Comparison of ENCODE assay signal across 2 cellular contexts in the genomic region with DNA sequence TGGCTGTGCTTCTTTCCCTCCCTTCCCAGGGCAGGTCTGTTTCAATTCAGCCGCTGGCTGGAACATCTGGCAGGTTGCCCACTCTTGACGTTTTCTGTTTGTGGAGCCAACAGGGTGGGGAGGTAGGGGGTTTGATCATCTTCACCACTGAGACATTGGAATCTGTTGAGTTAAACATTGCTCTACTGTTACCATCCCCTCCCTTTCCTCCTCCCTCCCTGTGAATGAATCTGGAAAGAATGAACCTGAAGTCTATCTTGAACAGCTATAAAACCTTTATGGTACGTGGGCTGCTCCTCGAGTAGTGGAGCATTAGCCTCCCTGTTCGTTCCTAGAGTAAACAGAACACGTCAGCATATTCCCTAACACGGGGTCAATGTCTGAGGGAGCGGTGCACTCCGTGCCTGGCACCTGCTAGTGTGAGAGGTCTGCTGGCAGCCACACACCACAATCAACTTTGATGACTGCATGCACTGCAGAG.
TF ChIP-seq lines count a peak whose summit lies in the region.

No MANE protein-coding gene starts in this region.

TF ChIP-seq in A549, 52 proteins besides CTCF, POLR2A, EP300 and RAD21 (continued from another document):
- TF ChIP-seq MAX (IDR thresholded peaks at IDR 0.05) (peak; percentile 75), FOSL2 (IDR thresholded peaks at IDR 0.05) (no peak), FOSL2 (CRISPR knock-in tag; IDR thresholded peaks at IDR 0.05) (peak; percentile 31; the same call in 1 of the 2 replicates), RNF2 (IDR thresholded peaks at IDR 0.05; ENCODE audit: borderline replicate concordance, low read depth) (no peak), JUNB (IDR thresholded peaks at IDR 0.05) (peak; percentile 72), TP53 (CRISPR knock-in tag; IDR thresholded peaks at IDR 0.05) (no peak), SMC3 (IDR thresholded peaks at IDR 0.05) (0 out of 3 replicates have a peak, but pooled peaks have one; percentile 37), MAZ (IDR thresholded peaks at IDR 0.05; ENCODE audit: borderline replicate concordance, low read depth, low read length) (no peak), NFE2L2 (conservative IDR thresholded peaks at IDR 0.05; ENCODE audit: low read length) (0 out of 2 replicates have a peak, but pooled peaks have one; percentile 6), HOXB13 (CRISPR knock-in tag; IDR thresholded peaks at IDR 0.05; ENCODE audit: low read depth) (0 out of 2 replicates have a peak, but pooled peaks have one; percentile 21), BHLHE40 (IDR thresholded peaks at IDR 0.05; ENCODE audit: low read depth, low read length) (0 out of 2 replicates have a peak, but pooled peaks have one; percentile 47), CBX2 (IDR thresholded peaks at IDR 0.05; ENCODE audit: borderline replicate concordance, low read depth) (no peak), HOXA7 (CRISPR knock-in tag; IDR thresholded peaks at IDR 0.05) (no peak), HDAC2 (IDR thresholded peaks at IDR 0.05) (no peak)
- TF ChIP-seq, protein P1, sequence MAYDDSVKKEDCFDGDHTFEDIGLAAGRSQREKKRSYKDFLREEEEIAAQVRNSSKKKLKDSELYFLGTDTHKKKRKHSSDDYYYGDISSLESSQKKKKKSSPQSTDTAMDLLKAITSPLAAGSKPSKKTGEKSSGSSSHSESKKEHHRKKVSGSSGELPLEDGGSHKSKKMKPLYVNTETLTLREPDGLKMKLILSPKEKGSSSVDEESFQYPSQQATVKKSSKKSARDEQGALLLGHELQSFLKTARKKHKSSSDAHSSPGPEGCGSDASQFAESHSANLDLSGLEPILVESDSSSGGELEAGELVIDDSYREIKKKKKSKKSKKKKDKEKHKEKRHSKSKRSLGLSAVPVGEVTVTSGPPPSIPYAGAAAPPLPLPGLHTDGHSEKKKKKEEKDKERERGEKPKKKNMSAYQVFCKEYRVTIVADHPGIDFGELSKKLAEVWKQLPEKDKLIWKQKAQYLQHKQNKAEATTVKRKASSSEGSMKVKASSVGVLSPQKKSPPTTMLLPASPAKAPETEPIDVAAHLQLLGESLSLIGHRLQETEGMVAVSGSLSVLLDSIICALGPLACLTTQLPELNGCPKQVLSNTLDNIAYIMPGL (CRISPR knock-in tag; IDR thresholded peaks at IDR 0.05; ENCODE audit: borderline replicate concordance): no peak

TF ChIP-seq in liver, 16 proteins besides CTCF, POLR2A, EP300 and RAD21 (continued from another document):
- TF ChIP-seq, protein P2, sequence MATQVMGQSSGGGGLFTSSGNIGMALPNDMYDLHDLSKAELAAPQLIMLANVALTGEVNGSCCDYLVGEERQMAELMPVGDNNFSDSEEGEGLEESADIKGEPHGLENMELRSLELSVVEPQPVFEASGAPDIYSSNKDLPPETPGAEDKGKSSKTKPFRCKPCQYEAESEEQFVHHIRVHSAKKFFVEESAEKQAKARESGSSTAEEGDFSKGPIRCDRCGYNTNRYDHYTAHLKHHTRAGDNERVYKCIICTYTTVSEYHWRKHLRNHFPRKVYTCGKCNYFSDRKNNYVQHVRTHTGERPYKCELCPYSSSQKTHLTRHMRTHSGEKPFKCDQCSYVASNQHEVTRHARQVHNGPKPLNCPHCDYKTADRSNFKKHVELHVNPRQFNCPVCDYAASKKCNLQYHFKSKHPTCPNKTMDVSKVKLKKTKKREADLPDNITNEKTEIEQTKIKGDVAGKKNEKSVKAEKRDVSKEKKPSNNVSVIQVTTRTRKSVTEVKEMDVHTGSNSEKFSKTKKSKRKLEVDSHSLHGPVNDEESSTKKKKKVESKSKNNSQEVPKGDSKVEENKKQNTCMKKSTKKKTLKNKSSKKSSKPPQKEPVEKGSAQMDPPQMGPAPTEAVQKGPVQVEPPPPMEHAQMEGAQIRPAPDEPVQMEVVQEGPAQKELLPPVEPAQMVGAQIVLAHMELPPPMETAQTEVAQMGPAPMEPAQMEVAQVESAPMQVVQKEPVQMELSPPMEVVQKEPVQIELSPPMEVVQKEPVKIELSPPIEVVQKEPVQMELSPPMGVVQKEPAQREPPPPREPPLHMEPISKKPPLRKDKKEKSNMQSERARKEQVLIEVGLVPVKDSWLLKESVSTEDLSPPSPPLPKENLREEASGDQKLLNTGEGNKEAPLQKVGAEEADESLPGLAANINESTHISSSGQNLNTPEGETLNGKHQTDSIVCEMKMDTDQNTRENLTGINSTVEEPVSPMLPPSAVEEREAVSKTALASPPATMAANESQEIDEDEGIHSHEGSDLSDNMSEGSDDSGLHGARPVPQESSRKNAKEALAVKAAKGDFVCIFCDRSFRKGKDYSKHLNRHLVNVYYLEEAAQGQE (IDR thresholded peaks at IDR 0.05): peak; percentile 75
- TF ChIP-seq HNF4G (IDR thresholded peaks at IDR 0.05) (no peak), HNF4A (conservative IDR thresholded peaks at IDR 0.05) (peak; percentile 79 to 89), YY1 (IDR thresholded peaks at IDR 0.05) (peak; percentile 72)
